In genomic region chr1:234613992-234614584, GRCh38 we compare ENCODE assay signal across 8 cellular contexts. TPM values are rescaled to one million over a fixed set of nuclear protein-coding genes. Genes with fewer than 3 reads are reported as not detected.
DNase-seq lines count a peak whose midpoint lies in the region; ATAC-seq, FAIRE-seq and TF ChIP-seq lines count a peak whose summit lies in the region.

No MANE protein-coding gene starts in this region.

- H3K4me3 ChIP-seq in HL-60 (replicated peaks; ENCODE audit: insufficient read depth, low read length) (no peak overlapping the region), breast epithelium (no peak overlapping the region), muscle layer of colon (ENCODE audit: low read depth in 1 of 2, low read length in 2 of 2) (no peak overlapping the region)

- H3K27ac ChIP-seq in 22Rv1 (peak overlapping the region; percentile 100), HL-60 (replicated peaks) (peak overlapping the region; percentile 99), breast epithelium (peak overlapping the region; percentile 98 to 100), muscle layer of colon (ENCODE audit: low read depth, low read length) (peak overlapping the region; percentile 83)

- H3K27me3 ChIP-seq in HL-60 (ENCODE audit: insufficient read depth, poor library complexity, severe bottlenecking) (no peaks in the 10 kb centered on the region), breast epithelium (no peaks in the 10 kb centered on the region), muscle layer of colon (ENCODE audit: control insufficient read depth in 1 of 2, insufficient read depth in 2 of 2, low read length in 2 of 2) (no peaks in the 10 kb centered on the region)

- intact Hi-C loops in breast epithelium (cut with DNase I; ENCODE audit: low total_unique reads), result no loop called here

- TF ChIP-seq POLR2A in breast epithelium (IDR thresholded peaks at IDR 0.05), result no peak

- ATAC-seq in HG03159 (IDR thresholded peaks at IDR 0.05; ENCODE audit: unreplicated experiment), result no peak

- no peak for TF ChIP-seq CTCF in 22Rv1 (IDR thresholded peaks at IDR 0.05)
- no peak for TF ChIP-seq CTCF in HL-60 (IDR thresholded peaks at IDR 0.05; ENCODE audit: insufficient read depth, low read length)
- no peak for TF ChIP-seq CTCF in breast epithelium (IDR thresholded peaks at IDR 0.05)
- no peak for TF ChIP-seq CTCF in D721Med (IDR thresholded peaks at IDR 0.05; ENCODE audit: insufficient read depth, missing control alignments)

- H3K4me1 ChIP-seq in breast epithelium, result peaks cover 8 to 34% of the 10 kb centered on the region in 2 donors
- H3K4me1 ChIP-seq in muscle layer of colon (ENCODE audit: insufficient read depth, low read length), result peaks cover 48% of the 10 kb centered on the region

- H3K36me3 ChIP-seq in breast epithelium (no peaks in the 10 kb centered on the region), muscle layer of colon (ENCODE audit: insufficient read depth, low read length) (no peaks in the 10 kb centered on the region)

- no peaks in the 10 kb centered on the region for H3K9me3 ChIP-seq in breast epithelium
- no peaks in the 10 kb centered on the region for H3K9me3 ChIP-seq in muscle layer of colon (ENCODE audit: low read length)

- no peak overlapping the region for H3K9ac ChIP-seq in muscle layer of colon (ENCODE audit: low read length)

- DNase-seq in HL-60 (ENCODE audit: low read depth in 1 of 2, low spot score in 1 of 2) (no peak), breast epithelium (ENCODE audit: low spot score in 2 of 2) (no peak), D721Med (ENCODE audit: insufficient read length, low spot score) (no peak), NCI-H187 (lab: John Stamatoyannopoulos, UW) (no peak)
- no peak for DNase-seq in stimulated activated naive CD4-positive, alpha-beta T cell treated with Interleukin-2 at 50 U/mL for 16 hours (lab: John Stamatoyannopoulos, UW)

- FAIRE-seq in D721Med (lab: Jason Lieb, UNC), result no peak

RNA-seq across cellular contexts. Expression of gene IRF2BP2, which starts 4.1 kb away (rescaled TPM):
- total RNA-seq in breast epithelium, result 100 to 1,000 TPM in 1 of 3 donors, 10 to 100 TPM in 2; 60.3 to 108 (median 84.9) TPM
